In the genomic region with DNA sequence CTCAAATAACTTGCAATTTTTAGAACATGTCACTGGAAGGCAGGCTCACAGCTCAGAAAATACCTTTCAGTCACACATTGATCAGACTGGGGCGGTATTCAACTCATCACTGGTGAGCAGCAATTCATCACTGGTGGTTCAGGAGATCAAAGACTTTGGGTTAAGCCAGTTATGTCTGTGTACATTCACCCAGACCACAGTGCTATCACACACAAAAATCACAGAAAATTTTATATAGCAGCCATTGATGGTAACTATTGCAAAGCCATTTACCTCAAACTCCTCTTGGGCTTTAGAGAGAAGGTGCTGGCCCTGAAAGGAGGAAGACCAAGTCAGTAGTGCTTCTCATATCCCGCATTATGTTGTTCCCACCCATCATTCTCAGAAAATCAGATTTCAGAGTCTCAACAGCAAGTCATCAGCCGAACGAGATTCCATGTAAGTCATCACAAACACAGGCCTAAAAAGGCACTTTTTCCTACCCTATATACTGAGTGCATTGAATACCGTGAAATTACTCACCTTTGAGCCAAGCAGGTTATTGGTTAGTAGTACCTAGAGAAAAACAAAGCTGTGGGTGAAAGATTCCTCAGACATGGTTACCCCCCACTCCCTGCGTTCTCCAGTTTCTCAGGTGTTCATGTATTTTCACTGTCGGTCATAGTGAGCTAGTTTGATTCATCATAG, we compare ENCODE assay signal across 9 cellular contexts. TPM values are rescaled to one million over a fixed set of nuclear protein-coding genes. Genes with fewer than 3 reads are reported as not detected.
DNase-seq lines count a peak whose midpoint lies in the region; TF ChIP-seq lines count a peak whose summit lies in the region.
"Had no signal": no experiment of that assay in that cellular context is flagged by ENCODE, and none has a peak within 500 bp of the region (broad histone marks: within the 10 kb centered on the region; RNA-seq: fewer than 3 reads in every experiment).

No MANE protein-coding gene starts in this region.

- H3K27me3 ChIP-seq in duodenal mucosa (ENCODE audit: control insufficient read depth in 1 of 2, insufficient read depth in 2 of 2, low read length in 2 of 2) (no peaks in the 10 kb centered on the region), neuron (ENCODE audit: insufficient read depth, low read length) (no peaks in the 10 kb centered on the region)

- H3K4me2 ChIP-seq in OCI-LY7 (ENCODE audit: low read length) = peak overlapping the region; percentile 99

- CTCF ChIA-PET in OCI-LY7 (lab: Charles Lee; ENCODE audit: unreplicated experiment) = interaction anchor here (1.0 kb wide), 1 partner anchor 11 kb away, joined by 3 read pairs; no protein-coding TSS in a partner anchor

- BruUV-seq in OCI-LY7 (replicated peaks; lab: Mats Ljungman, UMichigan) = no TSS peak

- intact Hi-C loops in OCI-LY7 (cut with micrococcal nuclease; ENCODE audit: unreplicated experiment) = no loop called here

- H3K9me3 ChIP-seq in OCI-LY7 (ENCODE audit: low read length) (no peaks in the 10 kb centered on the region), duodenal mucosa (ENCODE audit: control insufficient read depth in 1 of 2, low read length in 2 of 2) (no peaks in the 10 kb centered on the region), neuron (ENCODE audit: low read length) (no peaks in the 10 kb centered on the region)

- peak overlapping the region; percentile 48 to 80 for H3K9ac ChIP-seq in duodenal mucosa (ENCODE audit: low read depth in 1 of 2, low read length in 2 of 2)

- H3K36me3 ChIP-seq in OCI-LY7 (ENCODE audit: insufficient read depth, low read length) (peaks cover 69% of the 10 kb centered on the region), duodenal mucosa (ENCODE audit: control insufficient read depth in 1 of 2, insufficient read depth in 2 of 2, low read length in 2 of 2) (peaks cover 29 to 34% of the 10 kb centered on the region in 2 donors), neuron (ENCODE audit: insufficient read depth, low read length) (peaks cover 36% of the 10 kb centered on the region)

- peaks cover 52% of the 10 kb centered on the region for H4K20me1 ChIP-seq in OCI-LY7 (ENCODE audit: insufficient read depth, low read length)

- DNase-seq in OCI-LY7 (ENCODE audit: low spot score) = no peak
- no peak for DNase-seq in cerebellum (ENCODE audit: low spot score)
- no peak for DNase-seq in NK-92 (lab: John Stamatoyannopoulos, UW; ENCODE audit: unreplicated experiment)
- no peak for DNase-seq in NCI-H2107 treated with DMSO at 0.1 percent for 48 hours (lab: John Stamatoyannopoulos, UW; ENCODE audit: unreplicated experiment)
- no peak for DNase-seq in ecto neural progenitor cell (ENCODE audit: low spot score)
- DNase-seq: foreskin melanocyte had no signal

- H3K27ac ChIP-seq in OCI-LY7 (ENCODE audit: low read depth, low read length, poor library complexity, severe bottlenecking) (peak overlapping the region; percentile 92), duodenal mucosa (ENCODE audit: low read depth, low read length) (no peak overlapping the region)

- peak; percentile 19 for TF ChIP-seq POLR2A in GM10847 (IDR thresholded peaks at IDR 0.05; ENCODE audit: extremely low read depth, insufficient read length)

- peaks cover 30% of the 10 kb centered on the region for H3K4me1 ChIP-seq in OCI-LY7 (ENCODE audit: insufficient read depth, low read length, poor library complexity, severe bottlenecking)
- H3K4me1 ChIP-seq in duodenal mucosa (ENCODE audit: control insufficient read depth in 1 of 2, insufficient read depth in 2 of 2, low read length in 2 of 2) = peaks cover 29 to 31% of the 10 kb centered on the region in 2 donors
- H3K4me1 ChIP-seq in neuron (ENCODE audit: insufficient read depth, low read length) = peaks cover 34% of the 10 kb centered on the region

- H3K9me2 ChIP-seq in OCI-LY7 (ENCODE audit: insufficient read depth, low read length) = no peaks in the 10 kb centered on the region

- no peak for TF ChIP-seq CTCF in OCI-LY7 (conservative IDR thresholded peaks at IDR 0.05; ENCODE audit: low read length)

- H2AFZ ChIP-seq in OCI-LY7 (ENCODE audit: low read length) = no peak overlapping the region
- no peak overlapping the region for H2AFZ ChIP-seq in neuron (ENCODE audit: low read depth, low read length)

- POLR2A ChIA-PET in OCI-LY7 (lab: Charles Lee) = interaction anchor here (0.5 to 5.1 kb wide), 13 partner anchors 8 to 262 kb away, joined by 3 to 70 read pairs (median 6); a partner anchor contains a TSS

- H3K79me2 ChIP-seq in OCI-LY7 (ENCODE audit: insufficient read depth, low read depth, low read length) = peaks cover 63% of the 10 kb centered on the region

- peak overlapping the region; percentile 94 for H3K4me3 ChIP-seq in OCI-LY7 (ENCODE audit: low read depth, low read length, poor library complexity, severe bottlenecking)
- peak overlapping the region; percentile 84 to 95 for H3K4me3 ChIP-seq in duodenal mucosa (ENCODE audit: low read depth in 1 of 2, low read length in 2 of 2)
- H3K4me3 ChIP-seq in neuron (ENCODE audit: low read length) = peak overlapping the region; percentile 94

RNA-seq across cellular contexts. Expression of a gene that starts 14.0 kb away (rescaled TPM):
- total RNA-seq in OCI-LY7 (2014; rRNA removed; shearing (Covaris generic)) = 139 and 169 TPM in 2 replicates
- total RNA-seq in OCI-LY7 (2022) (85.0 and 98.4 TPM in 2 replicates), cerebellum (31.2 TPM)

RNA-seq across cellular contexts. Expression of a gene that starts 20.8 kb away (rescaled TPM):
- 1.0 TPM in 1 of 2 replicates, not detected in the other for total RNA-seq in OCI-LY7 (2014; rRNA removed; shearing (Covaris generic))
- total RNA-seq in OCI-LY7 (2022) = 0.89 TPM in 1 of 2 replicates, not detected in the other
- total RNA-seq in cerebellum = not detected

RNA-seq across cellular contexts. Expression of a gene that starts 21.6 kb away (rescaled TPM):
- total RNA-seq in OCI-LY7 (2014; rRNA removed; shearing (Covaris generic)) = 21.7 and 30.6 TPM in 2 replicates
- total RNA-seq in OCI-LY7 (2022) (41.0 and 47.5 TPM in 2 replicates), cerebellum (24.3 TPM)

RNA-seq across cellular contexts. Expression of a gene that starts 27.3 kb away (rescaled TPM):
- total RNA-seq in OCI-LY7 (2014; rRNA removed; shearing (Covaris generic)) = 289 and 291 TPM in 2 replicates
- total RNA-seq in OCI-LY7 (2022) (321 and 339 TPM in 2 replicates), cerebellum (64.1 TPM)

RNA-seq across cellular contexts. Expression of a gene that starts 48.2 kb away (rescaled TPM):
- total RNA-seq in OCI-LY7 (2014; rRNA removed; shearing (Covaris generic)) = 35.1 and 53.3 TPM in 2 replicates
- 50.5 and 62.0 TPM in 2 replicates for total RNA-seq in OCI-LY7 (2022)
- total RNA-seq in cerebellum = 22.5 TPM
